13 cellular contexts compared by ENCODE assay signal in the genomic region with DNA sequence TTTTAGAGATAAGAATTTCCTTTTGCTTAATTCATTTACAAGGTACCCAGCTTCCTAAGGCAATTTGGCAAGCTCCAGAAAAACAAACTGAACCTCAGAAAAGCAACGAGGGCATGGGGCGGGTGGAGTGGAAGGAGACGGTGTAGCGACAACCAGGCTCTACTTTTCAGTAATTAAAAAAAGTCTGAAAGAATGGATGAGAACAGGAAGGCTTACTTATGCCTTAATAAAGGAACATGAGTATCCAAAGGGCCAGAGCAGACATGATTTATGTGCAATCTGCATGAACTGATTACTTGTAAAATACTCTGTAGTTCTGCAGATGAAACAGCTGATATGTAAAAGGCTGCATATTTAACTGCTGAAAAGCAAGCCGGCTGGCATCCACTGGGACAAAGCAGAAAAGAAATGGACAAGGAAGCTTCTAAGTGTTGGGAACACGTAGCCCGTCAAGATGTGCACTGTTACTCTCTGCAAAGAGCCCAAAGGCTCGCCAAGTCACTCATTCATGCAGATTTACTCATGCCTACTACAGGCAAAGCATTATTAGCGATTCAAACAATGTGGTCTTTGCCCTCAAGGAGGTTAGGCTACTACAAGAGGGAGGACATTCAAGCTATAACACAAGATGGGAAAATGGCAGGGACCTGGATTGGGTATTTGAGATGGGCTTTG. TPM values are rescaled to one million over a fixed set of nuclear protein-coding genes. Genes with fewer than 3 reads are reported as not detected.
DNase-seq lines count a peak whose midpoint lies in the region; ATAC-seq and TF ChIP-seq lines count a peak whose summit lies in the region.
"Had no signal": no experiment of that assay in that cellular context is flagged by ENCODE, and none has a peak within 500 bp of the region (broad histone marks: within the 10 kb centered on the region; RNA-seq: fewer than 3 reads in every experiment).

No MANE protein-coding gene starts in this region.

- H3K27ac ChIP-seq in A673 (ENCODE audit: low read depth, low read length, poor library complexity, severe bottlenecking) (no peak overlapping the region), osteoblast (ENCODE audit: low read depth, low read length) (no peak overlapping the region), foreskin keratinocyte (no peak overlapping the region)
- H3K27ac ChIP-seq: Peyer's patch had no signal

- H4K20me1 ChIP-seq in osteoblast (ENCODE audit: insufficient read depth, low read length) = peaks cover 45% of the 10 kb centered on the region

- H3K36me3 Mint-ChIP-seq in activated CD8-positive, alpha-beta T cell treated with anti-CD3 and anti-CD28 coated beads for 36 hours (ENCODE audit: low read depth) = peaks cover 69% of the 10 kb centered on the region

- H3K79me2 ChIP-seq in osteoblast (ENCODE audit: insufficient read depth, low read length) = peaks cover 71% of the 10 kb centered on the region

- no peak overlapping the region for H3K4me3 Mint-ChIP-seq in activated CD8-positive, alpha-beta T cell treated with anti-CD3 and anti-CD28 coated beads for 36 hours

- POLR2A ChIA-PET in A673 (lab: Charles Lee; ENCODE audit: low non-redundant PET) = no interaction called here
- POLR2A ChIA-PET in activated CD8-positive, alpha-beta T cell treated with anti-CD3 and anti-CD28 coated beads for 36 hours (lab: Charles Lee) = interaction anchor here (1.1 to 4.2 kb wide), 5 partner anchors 9 to 230 kb away, joined by 3 to 24 read pairs (median 4); partner anchors contain the start of gene OXNAD1

- H3K27me3 Mint-ChIP-seq in activated CD8-positive, alpha-beta T cell treated with anti-CD3 and anti-CD28 coated beads for 36 hours = no peaks in the 10 kb centered on the region

- intact Hi-C loops in A673 (cut with micrococcal nuclease; ENCODE audit: unreplicated experiment) = no loop called here
- intact Hi-C loops in activated CD8-positive, alpha-beta T cell treated with anti-CD3 and anti-CD28 coated beads for 36 hours (cut with micrococcal nuclease) = no loop called here

- CTCF ChIA-PET in A673 (lab: Charles Lee) = no interaction called here
- CTCF ChIA-PET in activated CD8-positive, alpha-beta T cell treated with anti-CD3 and anti-CD28 coated beads for 36 hours (lab: Charles Lee) = interaction anchor here (1.1 to 2.7 kb wide), 4 partner anchors 9 to 142 kb away, joined by 3 to 8 read pairs (median 4); no protein-coding TSS in a partner anchor

- no peak overlapping the region for H3K4me2 ChIP-seq in osteoblast (ENCODE audit: insufficient read depth, low read length)

- H3K4me3 ChIP-seq in A673 (ENCODE audit: low read depth, low read length, poor library complexity, severe bottlenecking) (no peak overlapping the region), GM08714 (ENCODE audit: low read length) (peak overlapping the region; percentile 23; the same call in 1 of the 2 replicates), osteoblast (ENCODE audit: insufficient read depth, low read length) (no peak overlapping the region)
- H3K4me3 ChIP-seq: Peyer's patch had no signal

- no peak for ATAC-seq in activated CD8-positive, alpha-beta T cell treated with anti-CD3 and anti-CD28 coated beads for 36 hours
- ATAC-seq in foreskin keratinocyte = no peak
- ATAC-seq: left cardiac atrium had no signal

- H3K9me3 Mint-ChIP-seq in activated CD8-positive, alpha-beta T cell treated with anti-CD3 and anti-CD28 coated beads for 36 hours = no peaks in the 10 kb centered on the region

- H3K4me1 Mint-ChIP-seq in activated CD8-positive, alpha-beta T cell treated with anti-CD3 and anti-CD28 coated beads for 36 hours (ENCODE audit: low read depth) = peaks cover 66% of the 10 kb centered on the region

- no TSS peak for BruUV-seq in A673 (replicated peaks; lab: Mats Ljungman, UMichigan)

- H3K9me3 ChIP-seq in A673 (ENCODE audit: low read depth, low read length, poor library complexity, severe bottlenecking) (peaks cover 6% of the 10 kb centered on the region), osteoblast (ENCODE audit: low read depth, low read length) (no peaks in the 10 kb centered on the region)
- H3K9me3 ChIP-seq: Peyer's patch had no signal

- H2AFZ ChIP-seq in osteoblast (ENCODE audit: low read length) = no peak overlapping the region

- H3K4me1 ChIP-seq in A673 (ENCODE audit: insufficient read depth, low read length, poor library complexity, severe bottlenecking) = peaks cover 20% of the 10 kb centered on the region
- peaks cover 8% of the 10 kb centered on the region for H3K4me1 ChIP-seq in osteoblast (ENCODE audit: insufficient read depth, low read length)
- no peaks in the 10 kb centered on the region for H3K4me1 ChIP-seq in foreskin keratinocyte

- H3K36me3 ChIP-seq in A673 (ENCODE audit: insufficient read depth, low read length, poor library complexity, severe bottlenecking) (no peaks in the 10 kb centered on the region), osteoblast (ENCODE audit: insufficient read depth, low read length) (peaks cover 26% of the 10 kb centered on the region)

- TF ChIP-seq CTCF in A673 (conservative IDR thresholded peaks at IDR 0.05; ENCODE audit: low read depth, low read length) = no peak
- TF ChIP-seq CTCF in activated CD8-positive, alpha-beta T cell treated with anti-CD3 and anti-CD28 coated beads for 36 hours (IDR thresholded peaks at IDR 0.05) = no peak
- no peak for TF ChIP-seq CTCF in osteoblast (IDR thresholded peaks at IDR 0.05; ENCODE audit: extremely low read depth, low read depth, low read length)
- no peak for TF ChIP-seq CTCF in foreskin keratinocyte (conservative IDR thresholded peaks at IDR 0.05)

- peak; percentile 61 for DNase-seq in A673 (ENCODE audit: low spot score)
- DNase-seq in activated CD8-positive, alpha-beta T cell treated with anti-CD3 and anti-CD28 coated beads for 36 hours = no peak
- peak; percentile 40 for DNase-seq in kidney tubule cell (ENCODE audit: low spot score)
- DNase-seq in osteoblast (ENCODE audit: insufficient read length, low spot score, missing footprints) = no peak
- DNase-seq in amniotic stem cell (lab: John Stamatoyannopoulos, UW) = no peak
- no peak for DNase-seq in foreskin keratinocyte
- no peak for DNase-seq in hepatic stellate cell (ENCODE audit: low spot score)
- DNase-seq: dorsolateral prefrontal cortex, left cardiac atrium, NCI-H1417, NCI-H446 had no signal

- peaks cover 46% of the 10 kb centered on the region for H3K27me3 ChIP-seq in A673 (replicated peaks; ENCODE audit: insufficient read depth, low read depth, low read length, poor library complexity)
- H3K27me3 ChIP-seq in osteoblast (ENCODE audit: insufficient read depth, low read length) = no peaks in the 10 kb centered on the region
- no peaks in the 10 kb centered on the region for H3K27me3 ChIP-seq in foreskin keratinocyte
- H3K27me3 ChIP-seq: dorsolateral prefrontal cortex, Peyer's patch had no signal

- H3K27ac Mint-ChIP-seq in activated CD8-positive, alpha-beta T cell treated with anti-CD3 and anti-CD28 coated beads for 36 hours = peak overlapping the region; percentile 16

RNA-seq across cellular contexts. Expression of gene RFTN1, which starts 18.5 kb away (rescaled TPM):
- total RNA-seq in A673 (2021) = 0.60 and 1.2 TPM in 2 replicates
- 100 to 1,000 TPM; 113 to 125 TPM for total RNA-seq in activated CD8-positive, alpha-beta T cell treated with anti-CD3 and anti-CD28 coated beads for 36 hours
- 94.6 and 99.2 TPM in 2 replicates for total RNA-seq in osteoblast
- total RNA-seq in foreskin keratinocyte = 29.3 and 33.9 TPM in 2 replicates
- polyA plus RNA-seq in foreskin keratinocyte = 18.5 and 19.9 TPM in 2 replicates

Comparison
In these comparisons a context has a peak if more than half of its experiments do, and no peak if none do; other contexts are left out.
1. DNase-seq: peak in A673 (single experiment) and kidney tubule cell (single experiment); none in activated CD8-positive, alpha-beta T cell treated with anti-CD3 and anti-CD28 coated beads for 36 hours (single experiment), osteoblast (single experiment), amniotic stem cell (single experiment), foreskin keratinocyte (0 of 2) and hepatic stellate cell (single experiment).
2. RNA of gene RFTN1, which starts 18.5 kb away (total RNA-seq): 113 to 125 TPM in activated CD8-positive, alpha-beta T cell treated with anti-CD3 and anti-CD28 coated beads for 36 hours, 94.6 to 99.2 TPM in osteoblast and 29.3 to 33.9 TPM in foreskin keratinocyte; 0.60 to 1.2 TPM in A673; every median in the first group is over 10 times any median in the second.